Comparison of ENCODE assay signal across 8 cellular contexts in genomic region chr1:162847839-162848453, GRCh38.
DNase-seq lines count a peak whose midpoint lies in the region; ATAC-seq and TF ChIP-seq lines count a peak whose summit lies in the region.

No MANE protein-coding gene starts in this region.

- CTCF ChIA-PET in HEK293 (lab: Yijun Ruan, JAX) = interaction anchor here (0.5 to 4.5 kb wide), 40 partner anchors 10 to 1755 kb away, joined by 3 to 39 read pairs (median 4); partner anchors contain the start of genes CCDC190, PBX1 and RGS4

- TF ChIP-seq CTCF in HEK293 (tag by site-specific recombination; IDR thresholded peaks at IDR 0.05) (peak; percentile 60), VCaP (conservative IDR thresholded peaks at IDR 0.05) (peak; percentile 95)

- H3K27ac ChIP-seq in HEK293 (ENCODE audit: extremely low read depth, low read depth, low read length) (no peak overlapping the region), VCaP (no peak overlapping the region), caudate nucleus (ENCODE audit: low read depth, low read length) (no peak overlapping the region)

- no peak for ATAC-seq in GM18502 (IDR thresholded peaks at IDR 0.05; ENCODE audit: poor library complexity, unreplicated experiment)

- POLR2A ChIA-PET in HEK293 (lab: Yijun Ruan, JAX) = no interaction called here

- DNase-seq in DMS 273 treated with DMSO at 0.1 percent for 48 hours (lab: John Stamatoyannopoulos, UW) (peak; percentile 31), NCI-H2171 (lab: John Stamatoyannopoulos, UW) (peak; percentile 31), caudate nucleus (lab: John Stamatoyannopoulos, UW) (peak in 51 of 61 donors; percentile 2 to 85 (median 34)), kidney glomerular epithelial cell (lab: John Stamatoyannopoulos, UW) (peak; percentile 63)
- peak; percentile 70 for DNase-seq in stimulated activated CD4-positive, alpha-beta T cell treated with anti-CD3 and anti-CD28 coated beads, Interleukin-2, amount 100 ng/mL, for 4 hours (ENCODE audit: low read depth)

- no peaks in the 10 kb centered on the region for H3K9me3 ChIP-seq in HEK293 (ENCODE audit: control insufficient read depth, insufficient read depth, low read depth, low read length)

- H3K4me1 ChIP-seq in HEK293 (ENCODE audit: control insufficient read depth, insufficient read depth, low read length) = peaks cover 6% of the 10 kb centered on the region

- no peaks in the 10 kb centered on the region for H3K36me3 ChIP-seq in HEK293 (ENCODE audit: control insufficient read depth in 2 of 2, insufficient read depth in 1 of 2, low read length in 2 of 2)

- H3K4me3 ChIP-seq in HEK293 (ENCODE audit: low read depth, low read length) = no peak overlapping the region

TF ChIP-seq in HEK293, 187 proteins besides CTCF, POLR2A, EP300 and RAD21:
- TF ChIP-seq ZNF660 (tag by site-specific recombination; IDR thresholded peaks at IDR 0.05) = 0 out of 2 replicates have a peak, but pooled peaks have one; percentile 49
- peak; percentile 69 for TF ChIP-seq ZNF654 (tag by site-specific recombination; IDR thresholded peaks at IDR 0.05; ENCODE audit: low read depth)
- TF ChIP-seq ZNF146 (tag by site-specific recombination; IDR thresholded peaks at IDR 0.05) = no peak
- no peak for TF ChIP-seq ZNF239 (tag by site-specific recombination; IDR thresholded peaks at IDR 0.05)
- no peak for TF ChIP-seq BCL11A (tag by site-specific recombination; IDR thresholded peaks at IDR 0.05; ENCODE audit: low read depth)
- no peak for TF ChIP-seq ZFP37 (tag by site-specific recombination; IDR thresholded peaks at IDR 0.05)
- TF ChIP-seq ZNF791 (tag by site-specific recombination; IDR thresholded peaks at IDR 0.05) = no peak
- no peak for TF ChIP-seq ZNF433 (tag by site-specific recombination; IDR thresholded peaks at IDR 0.05; ENCODE audit: low read depth)
- TF ChIP-seq ZNF114 (tag by site-specific recombination; IDR thresholded peaks at IDR 0.05) = no peak
- no peak for TF ChIP-seq ZNF24 (tag by site-specific recombination; IDR thresholded peaks at IDR 0.05)
